Comparison of ENCODE assay signal across 35 cellular contexts in the genomic region with DNA sequence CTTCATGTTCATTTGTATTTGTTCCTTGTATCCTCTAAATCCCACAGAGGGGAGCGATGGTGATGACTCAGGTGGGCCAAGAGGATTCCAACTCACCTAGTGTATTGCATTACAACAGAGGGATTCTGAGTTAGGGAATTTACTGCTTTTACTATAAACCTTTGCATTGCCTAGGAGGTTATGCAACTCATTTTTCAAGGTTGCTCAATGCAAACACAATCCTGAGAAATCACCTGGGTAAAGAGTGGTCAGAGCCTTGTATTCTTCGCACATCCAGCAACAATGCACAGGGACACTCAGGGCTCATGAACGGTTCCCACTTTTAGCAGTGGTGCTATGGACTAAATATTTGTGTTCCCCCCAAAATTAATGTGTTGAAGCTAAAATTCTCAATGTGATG.
"Had no signal": no experiment of that assay in that cellular context is flagged by ENCODE, and none has a peak within 500 bp of the region (broad histone marks: within the 10 kb centered on the region; RNA-seq: fewer than 3 reads in every experiment).

No MANE protein-coding gene starts in this region.

- H3K9me3 ChIP-seq: ascending aorta, MG63, Peyer's patch had no signal

- H3K36me3 ChIP-seq: ascending aorta, MG63, Peyer's patch had no signal

- H3K4me3 Mint-ChIP-seq: activated B cell treated with CpG ODN at 0.5 μM for 24 hours; activated CD4-positive, alpha-beta memory T cell treated with anti-CD3 and anti-CD28 coated beads for 36 hours; activated CD8-positive, alpha-beta memory T cell treated with anti-CD3 and anti-CD28 coated beads, Interleukin-2, amount 10 ng/mL, durations not matched to agents 7 days and 5 days; activated naive CD4-positive, alpha-beta T cell treated with anti-CD3 and anti-CD28 coated beads, Interleukin-2, amount 50 U/mL, for 24 hours; activated naive CD8-positive, alpha-beta T cell treated with anti-CD3 and anti-CD28 coated beads, Interleukin-2, amount 10 ng/mL, durations not matched to agents 7 days and 5 days had no signal

- H3K27me3 Mint-ChIP-seq: activated B cell treated with CpG ODN at 0.5 μM for 24 hours; activated CD8-positive, alpha-beta memory T cell treated with anti-CD3 and anti-CD28 coated beads, Interleukin-2, amount 10 ng/mL, durations not matched to agents 7 days and 5 days had no signal

- DNase-seq: activated B cell treated with CpG ODN at 0.5 μM for 24 hours; activated CD4-positive, alpha-beta memory T cell treated with anti-CD3 and anti-CD28 coated beads for 36 hours; activated CD4-positive, alpha-beta T cell treated with anti-CD3 and anti-CD28 coated beads for 4 hours; activated CD4-positive, alpha-beta T cell treated with anti-CD3 and anti-CD28 coated beads, Interleukin-2, amount 50 U/mL, for 1 hour; activated CD4-positive, CD25-positive, alpha-beta regulatory T cell treated with anti-CD3 and anti-CD28 coated beads, Interleukin-2, amount 50 U/mL, for 72 hours; activated CD8-positive, alpha-beta memory T cell treated with anti-CD3 and anti-CD28 coated beads for 24 hours; activated CD8-positive, alpha-beta memory T cell treated with anti-CD3 and anti-CD28 coated beads, Interleukin-2, amount 10 ng/mL, durations not matched to agents 7 days and 5 days; activated gamma-delta T cell; activated naive CD4-positive, alpha-beta T cell treated with Interleukin-2 at 50 U/mL for 16 hours; activated naive CD8-positive, alpha-beta T cell treated with anti-CD3 and anti-CD28 coated beads, Interleukin-2, amount 10 ng/mL, durations not matched to agents 7 days and 5 days; activated T-cell treated with anti-CD3 and anti-CD28 coated beads, Interleukin-2, amount 50 U/mL, for 1 hour; amygdala; caudate nucleus; cerebellar nuclear complex; Karpas-422; KBM-7; MG63; NCI-H1048; NCI-H1105 treated with DMSO at 0.1 percent for 48 hours; NCI-H1436; NCI-H1694; NCI-H1930; NCI-H345; NCI-H524 treated with DMSO at 0.1 percent for 48 hours; Peyer's patch; RPMI8226; SW 1271; T-helper 1 cell; T-helper 2 cell; T-helper 9 cell had no signal

- H3K4me3 ChIP-seq: ascending aorta, MG63, Peyer's patch had no signal

- H3K27ac ChIP-seq: ascending aorta, Peyer's patch, VCaP had no signal

- H3K4me1 ChIP-seq: ascending aorta, Peyer's patch had no signal

- H3K27ac Mint-ChIP-seq: activated B cell treated with CpG ODN at 0.5 μM for 24 hours; activated CD4-positive, alpha-beta memory T cell treated with anti-CD3 and anti-CD28 coated beads for 36 hours; activated CD8-positive, alpha-beta memory T cell treated with anti-CD3 and anti-CD28 coated beads, Interleukin-2, amount 10 ng/mL, durations not matched to agents 7 days and 5 days; activated naive CD4-positive, alpha-beta T cell treated with anti-CD3 and anti-CD28 coated beads, Interleukin-2, amount 50 U/mL, for 24 hours; activated naive CD8-positive, alpha-beta T cell treated with anti-CD3 and anti-CD28 coated beads, Interleukin-2, amount 10 ng/mL, durations not matched to agents 7 days and 5 days; activated T-helper 2 cell treated with anti-CD3 and anti-CD28 coated beads, Interferon-gamma antibody, Interleukin-2, Interleukin-4, amounts not matched to agents 10 μg/mL and 5 μg/mL and 100 μg/mL, durations not matched to agents 14 hours and 24 hours and 36 hours had no signal

- H3K9me3 Mint-ChIP-seq: activated B cell treated with CpG ODN at 0.5 μM for 24 hours; activated CD4-positive, alpha-beta memory T cell treated with anti-CD3 and anti-CD28 coated beads for 36 hours; activated naive CD4-positive, alpha-beta T cell treated with anti-CD3 and anti-CD28 coated beads, Interleukin-2, amount 50 U/mL, for 24 hours; activated naive CD8-positive, alpha-beta T cell treated with anti-CD3 and anti-CD28 coated beads, Interleukin-2, amount 10 ng/mL, durations not matched to agents 7 days and 5 days; activated T-helper 2 cell treated with anti-CD3 and anti-CD28 coated beads, Interferon-gamma antibody, Interleukin-2, Interleukin-4, amounts not matched to agents 10 μg/mL and 5 μg/mL and 100 μg/mL, durations not matched to agents 14 hours and 24 hours and 36 hours had no signal

- ATAC-seq: activated CD8-positive, alpha-beta memory T cell treated with anti-CD3 and anti-CD28 coated beads, Interleukin-2, amount 10 ng/mL, durations not matched to agents 7 days and 5 days; Right ventricle myocardium inferior had no signal

- H3K4me1 Mint-ChIP-seq: activated B cell treated with CpG ODN at 0.5 μM for 24 hours; activated CD8-positive, alpha-beta memory T cell treated with anti-CD3 and anti-CD28 coated beads, Interleukin-2, amount 10 ng/mL, durations not matched to agents 7 days and 5 days; activated naive CD4-positive, alpha-beta T cell treated with anti-CD3 and anti-CD28 coated beads, Interleukin-2, amount 50 U/mL, for 24 hours; activated naive CD8-positive, alpha-beta T cell treated with anti-CD3 and anti-CD28 coated beads, Interleukin-2, amount 10 ng/mL, durations not matched to agents 7 days and 5 days had no signal

- H3K27me3 ChIP-seq: ascending aorta, MG63, Peyer's patch had no signal

- H3K36me3 Mint-ChIP-seq: activated CD4-positive, alpha-beta memory T cell treated with anti-CD3 and anti-CD28 coated beads for 36 hours; activated CD8-positive, alpha-beta memory T cell treated with anti-CD3 and anti-CD28 coated beads, Interleukin-2, amount 10 ng/mL, durations not matched to agents 7 days and 5 days; activated naive CD4-positive, alpha-beta T cell treated with anti-CD3 and anti-CD28 coated beads, Interleukin-2, amount 50 U/mL, for 24 hours; activated naive CD8-positive, alpha-beta T cell treated with anti-CD3 and anti-CD28 coated beads, Interleukin-2, amount 10 ng/mL, durations not matched to agents 7 days and 5 days had no signal
